ENCODE assay signal across 26 cellular contexts in genomic region chr2:112977559-112978056, GRCh38. TPM values are rescaled to one million over a fixed set of nuclear protein-coding genes. Genes with fewer than 3 reads are reported as not detected.
DNase-seq lines count a peak whose midpoint lies in the region; ATAC-seq, FAIRE-seq and TF ChIP-seq lines count a peak whose summit lies in the region.
"Had no signal": no experiment of that assay in that cellular context is flagged by ENCODE, and none has a peak within 500 bp of the region (broad histone marks: within the 10 kb centered on the region; RNA-seq: fewer than 3 reads in every experiment).

Gene IL36G (plus strand): TSS chr2:112978006. CDS start chr2:112978639, 633 bp downstream.

- H3K27me3 ChIP-seq in mammary epithelial cell (ENCODE audit: insufficient read depth, low read length) (no peaks in the 10 kb centered on the region), GM12878 (replicated peaks in 1 of 2; ENCODE audit: control insufficient read depth in 2 of 2, insufficient read depth in 2 of 2, low read length in 1 of 2) (no peaks in the 10 kb centered on the region; a peak in 1 of 4 replicates), keratinocyte (ENCODE audit: control insufficient read depth, extremely low read depth, insufficient read depth, low read length) (no peaks in the 10 kb centered on the region), right lobe of liver (no peaks in the 10 kb centered on the region)
- H3K27me3 ChIP-seq: BLaER1 had no signal

- in situ Hi-C loops in mammary epithelial cell (cut with MboI; ENCODE audit: low sequenced_read_pairs in 2 of 2) (no loop called here), GM12878 (cut with MboI) (no loop called here)

- no peak within 1 kb of the TSS for H3K4me3 ChIP-seq in mammary epithelial cell (replicated peaks in 1 of 3; ENCODE audit: insufficient read depth in 1 of 3, low read depth in 2 of 3, low read length in 3 of 3)
- no peak within 1 kb of the TSS for H3K4me3 ChIP-seq in GM12878
- H3K4me3 ChIP-seq in keratinocyte (ENCODE audit: control insufficient read depth in 2 of 3, extremely low read depth in 1 of 3, insufficient read depth in 2 of 3, low read depth in 1 of 3, low read length in 3 of 3): peak within 1 kb of the TSS in 1 of 3 experiments; percentile 24
- H3K4me3 ChIP-seq in right lobe of liver: no peak within 1 kb of the TSS
- H3K4me3 ChIP-seq: BLaER1, HAP-1, PC-9, SJCRH30 had no signal

- 40% methylated on average over 7 of the region's 7 CpGs for WGBS in mammary epithelial cell (ENCODE audit: low coverage, missing lambda C conversion rate)
- WGBS in GM12878 (ENCODE audit: insufficient coverage, insufficient replicate concordance, low lambda C conversion rate, missing lambda C conversion rate): 7% methylated on average over 7 of the region's 7 CpGs
- 20% methylated on average over 2 of the region's 7 CpGs for WGBS in right lobe of liver (ENCODE audit: insufficient coverage, low coverage, low lambda C conversion rate, missing lambda C conversion rate)

- H3K27me3 Mint-ChIP-seq in MCF 10A (ENCODE audit: insufficient read depth, unreplicated experiment): peaks cover 11% of the 10 kb centered on the region

- H3K4me1 Mint-ChIP-seq in MCF 10A (ENCODE audit: insufficient read depth, unreplicated experiment): peaks cover 3% of the 10 kb centered on the region

- intact Hi-C loops in mammary epithelial cell (cut with micrococcal nuclease): no loop called here
- intact Hi-C loops in MCF 10A (cut with micrococcal nuclease): no loop called here
- intact Hi-C loops in GM12878 (cut with micrococcal nuclease; ENCODE audit: unreplicated experiment): no loop called here
- intact Hi-C loops in right lobe of liver (cut with DNase I): no loop called here

- H3K4me1 ChIP-seq in mammary epithelial cell (ENCODE audit: insufficient read depth, low read length) (peaks cover 21% of the 10 kb centered on the region), GM12878 (ENCODE audit: control insufficient read depth, insufficient read depth, low read length) (peaks cover 8% of the 10 kb centered on the region; the same call in 1 of the 2 replicates), keratinocyte (ENCODE audit: control insufficient read depth, extremely low read depth, insufficient read depth, low read length) (peaks cover 19% of the 10 kb centered on the region), right lobe of liver (no peaks in the 10 kb centered on the region)
- H3K4me1 ChIP-seq: BLaER1, HAP-1, SJCRH30 had no signal

- H3K27ac Mint-ChIP-seq in MCF 10A (ENCODE audit: low read depth, unreplicated experiment): no peak within 1 kb of the TSS

- no peaks in the 10 kb centered on the region for H3K9me1 ChIP-seq in keratinocyte (ENCODE audit: control insufficient read depth, extremely low read depth, insufficient read depth, low read length)

- H3K9me3 Mint-ChIP-seq in MCF 10A (ENCODE audit: unreplicated experiment): no peaks in the 10 kb centered on the region
- H3K9me3 Mint-ChIP-seq: CD4-positive, CD25-positive, alpha-beta regulatory T cell had no signal

- CTCF ChIA-PET in mammary epithelial cell (lab: Charles Lee; ENCODE audit: low non-redundant PET) (no interaction called here), MCF 10A (lab: Yijun Ruan, JAX) (interaction anchor here (0.7 to 1.0 kb wide), 2 partner anchors 35 to 36 kb away, joined by 3 to 4 read pairs; no protein-coding TSS in a partner anchor), GM12878 (lab: Yijun Ruan, JAX) (interaction anchor here (0.6 to 1.4 kb wide), 2 partner anchors 17 to 23 kb away, joined by 3 to 5 read pairs; no protein-coding TSS in a partner anchor)

- TF ChIP-seq POLR2A in GM12878 (IDR thresholded peaks at IDR 0.05; ENCODE audit: low read depth, low read length): no peak
- TF ChIP-seq POLR2A in right lobe of liver (IDR thresholded peaks at IDR 0.05): no peak

- peak; percentile 27 for ATAC-seq in GM12878
- ATAC-seq in right lobe of liver: no peak
- ATAC-seq: Right ventricle myocardium inferior had no signal

- H3K36me3 Mint-ChIP-seq in MCF 10A (ENCODE audit: insufficient read depth, unreplicated experiment): no peaks in the 10 kb centered on the region
- H3K36me3 Mint-ChIP-seq: CD4-positive, CD25-positive, alpha-beta regulatory T cell had no signal

- SMC1A ChIA-PET in GM12878 (lab: Charles Lee; ENCODE audit: uncharacterized antibody, unreplicated experiment): interaction anchor here (1.3 to 1.5 kb wide), 2 partner anchors 9 to 19 kb away, joined by 3 to 5 read pairs; no protein-coding TSS in a partner anchor

- no peak for TF ChIP-seq RAD21 in GM12878 (IDR thresholded peaks at IDR 0.05; ENCODE audit: insufficient read depth, low read depth, low read length)

- RAD21 ChIA-PET in GM12878 (lab: Charles Lee; ENCODE audit: unreplicated experiment): no interaction called here

- H3K36me3 ChIP-seq in mammary epithelial cell (ENCODE audit: insufficient read depth, low read length): no peaks in the 10 kb centered on the region
- H3K36me3 ChIP-seq in GM12878 (ENCODE audit: control insufficient read depth in 2 of 2, insufficient read depth in 2 of 2, low read length in 1 of 2): no peaks in the 10 kb centered on the region
- H3K36me3 ChIP-seq in keratinocyte (ENCODE audit: control insufficient read depth in 2 of 2, extremely low read depth in 1 of 2, insufficient read depth in 2 of 2, low read length in 2 of 2): no peaks in the 10 kb centered on the region
- no peaks in the 10 kb centered on the region for H3K36me3 ChIP-seq in right lobe of liver
- H3K36me3 ChIP-seq: BLaER1, HAP-1, SJCRH30 had no signal

- FAIRE-seq in GM12878 (lab: Jason Lieb, UNC): no peak
- peak; percentile 71 for FAIRE-seq in keratinocyte (lab: Jason Lieb, UNC)
- FAIRE-seq: A204.1 had no signal

- BruUV-seq in mammary epithelial cell (replicated peaks; lab: Mats Ljungman, UMichigan) (no TSS peak), MCF 10A (replicated peaks; lab: Mats Ljungman, UMichigan) (no TSS peak), GM12878 (replicated peaks; lab: Mats Ljungman, UMichigan) (no TSS peak)

- H4K20me1 ChIP-seq in mammary epithelial cell (ENCODE audit: insufficient read depth, low read length) (no peaks in the 10 kb centered on the region), GM12878 (ENCODE audit: control insufficient read depth, insufficient read depth) (no peaks in the 10 kb centered on the region), keratinocyte (ENCODE audit: control insufficient read depth, extremely low read depth, insufficient read depth, low read length) (no peaks in the 10 kb centered on the region)
- H4K20me1 ChIP-seq: BLaER1 had no signal

- H3K4me2 ChIP-seq in mammary epithelial cell (ENCODE audit: insufficient read depth, low read depth, low read length): no peak within 1 kb of the TSS
- H3K4me2 ChIP-seq in GM12878 (ENCODE audit: control insufficient read depth, insufficient read depth): no peak within 1 kb of the TSS
- H3K4me2 ChIP-seq in keratinocyte (ENCODE audit: control insufficient read depth, extremely low read depth, insufficient read depth, low read depth, low read length): peak within 1 kb of the TSS; percentile 36
- H3K4me2 ChIP-seq: BLaER1, PC-9 had no signal

- peak; percentile 87 for DNase-seq in mammary epithelial cell
- no peak for DNase-seq in MCF 10A (ENCODE audit: unreplicated experiment)
- DNase-seq in GM12878 (ENCODE audit: low read depth, low spot score): no peak
- no peak for DNase-seq in keratinocyte (ENCODE audit: low read depth, low spot score)
- no peak for DNase-seq in right lobe of liver
- no peak for DNase-seq in activated gamma-delta T cell (lab: John Stamatoyannopoulos, UW)
- no peak for DNase-seq in effector CD4-positive, alpha-beta T cell
- DNase-seq: CD4-positive, CD25-positive, alpha-beta regulatory T cell; DMS153; DND-41; GOT3; IMR-90; KG1; MM.1S; NCI-H2029; NCI-H446; NCI-H526; NCI-H82; NK-92 treated with Interleukin-12 subunit alpha and Interleukin-12 subunit beta, amount 100 ng/mL, for 24 hours; PC-9; SJCRH30 had no signal

- H3K27ac ChIP-seq in mammary epithelial cell (ENCODE audit: insufficient read depth, low read depth, low read length) (no peak within 1 kb of the TSS), GM12878 (ENCODE audit: control insufficient read depth, insufficient read depth) (no peak within 1 kb of the TSS), keratinocyte (ENCODE audit: control insufficient read depth, insufficient read depth, low read length) (no peak within 1 kb of the TSS), right lobe of liver (no peak within 1 kb of the TSS)
- H3K27ac ChIP-seq: BLaER1, PC-9, SJCRH30 had no signal

- POLR2A ChIA-PET in MCF 10A (lab: Yijun Ruan, JAX) (no interaction called here), GM12878 (lab: Charles Lee) (no interaction called here)

- H3K9ac ChIP-seq in mammary epithelial cell (ENCODE audit: insufficient read depth, low read length): no peak within 1 kb of the TSS
- H3K9ac ChIP-seq in GM12878 (ENCODE audit: control insufficient read depth, insufficient read depth, low read length): no peak within 1 kb of the TSS
- no peak within 1 kb of the TSS for H3K9ac ChIP-seq in keratinocyte (ENCODE audit: control insufficient read depth, extremely low read depth, insufficient read depth, low read length)
- H3K9ac ChIP-seq: BLaER1 had no signal

- peak within 1 kb of the TSS; percentile 5 for H2AFZ ChIP-seq in mammary epithelial cell (ENCODE audit: low read depth, low read length)
- no peak within 1 kb of the TSS for H2AFZ ChIP-seq in GM12878 (ENCODE audit: control insufficient read depth, low read depth, low read length)
- H2AFZ ChIP-seq in keratinocyte (ENCODE audit: control insufficient read depth, low read length): peak within 1 kb of the TSS; percentile 52
- H2AFZ ChIP-seq: PC-9 had no signal

- TF ChIP-seq CTCF in mammary epithelial cell (conservative IDR thresholded peaks at IDR 0.05 in 1 of 2, IDR thresholded peaks at IDR 0.05 in 1 of 2; ENCODE audit: extremely low read depth in 1 of 2, insufficient read depth in 1 of 2, low read depth in 1 of 2, low read length in 2 of 2) (no peak), MCF 10A (IDR thresholded peaks at IDR 0.05; ENCODE audit: unreplicated experiment) (no peak), GM12878 (IDR thresholded peaks at IDR 0.05 in 2 of 3, conservative IDR thresholded peaks at IDR 0.05 in 1 of 3; ENCODE audit: control insufficient read depth in 2 of 3, extremely low read depth in 1 of 3, insufficient read depth in 1 of 3, low read depth in 3 of 3, low read length in 3 of 3) (no peak), keratinocyte (optimal IDR thresholded peaks at IDR 0.05 in 1 of 3, IDR thresholded peaks at IDR 0.05 in 1 of 3, conservative IDR thresholded peaks at IDR 0.05 in 1 of 3; ENCODE audit: extremely low read depth in 1 of 3, insufficient read depth in 2 of 3, low read length in 3 of 3) (no peak), right lobe of liver (IDR thresholded peaks at IDR 0.05) (no peak)

- H3K4me3 Mint-ChIP-seq in MCF 10A (ENCODE audit: unreplicated experiment): no peak within 1 kb of the TSS
- H3K4me3 Mint-ChIP-seq: CD4-positive, CD25-positive, alpha-beta regulatory T cell had no signal

- H3K79me2 ChIP-seq in mammary epithelial cell (ENCODE audit: insufficient read depth, low read length): no peaks in the 10 kb centered on the region
- no peaks in the 10 kb centered on the region for H3K79me2 ChIP-seq in GM12878 (ENCODE audit: control insufficient read depth, insufficient read depth, low read length)
- no peaks in the 10 kb centered on the region for H3K79me2 ChIP-seq in keratinocyte (ENCODE audit: control insufficient read depth, insufficient read depth, low read length)

- H3K9me3 ChIP-seq in mammary epithelial cell (replicated peaks; ENCODE audit: insufficient read depth, low read length): no peaks in the 10 kb centered on the region
- H3K9me3 ChIP-seq in GM12878 (replicated peaks; ENCODE audit: control insufficient read depth, insufficient read depth, low read length): no peaks in the 10 kb centered on the region
- H3K9me3 ChIP-seq in keratinocyte (ENCODE audit: control insufficient read depth, low read depth, low read length): no peaks in the 10 kb centered on the region
- H3K9me3 ChIP-seq in right lobe of liver: no peaks in the 10 kb centered on the region
- H3K9me3 ChIP-seq: BLaER1, HAP-1, SJCRH30 had no signal

- dilution Hi-C loops in mammary epithelial cell (cut with HindIII; ENCODE audit: low sequenced_read_pairs): no loop called here
- dilution Hi-C loops in keratinocyte (cut with MboI; ENCODE audit: extremely low pct_ligation_motif_present, low sequenced_read_pairs): no loop called here

- no peak for TF ChIP-seq EP300 in GM12878 (IDR thresholded peaks at IDR 0.05; ENCODE audit: borderline replicate concordance in 1 of 2, control insufficient read depth in 1 of 2, low read depth in 2 of 2, low read length in 2 of 2)

RNA-seq across cellular contexts. Expression of gene IL36G, which starts in this region (rescaled TPM):
- total RNA-seq in mammary epithelial cell (1 to 10 TPM in 1 of 2 donors, not detected in 1; 1.9 TPM), MCF 10A (2022) (not detected in 2 replicates), GM12878 (2014; rRNA removed) (not detected in 2 replicates), GM12878 (2014; rRNA removed; fragmentation: Illumina TruSeq; extraction: Trizol) (not detected in 2 replicates), GM12878 (2021) (not detected in 2 replicates), right lobe of liver (not detected)
- polyA plus RNA-seq in mammary epithelial cell (1.4 TPM), GM12878 (2011; rRNA removed) (0.17 TPM in 1 of 2 replicates, not detected in the other), GM12878 (2014; fragmentation: Illumina TruSeq; extraction: Trizol) (not detected in 2 replicates), GM12878 (2014; fragmentation: Nextera tagmentation; extraction: Ambion mirVana) (under 1 TPM in 1 of 2 experiments, not detected in 1; 0.10 TPM), GM12878 (2014; rRNA removed) (0.37 TPM in 1 of 2 replicates, not detected in the other), GM12878 (2016; fragmentation: Nextera tagmentation; extraction: Ambion mirVana) (not detected), keratinocyte (8.0 to 62.8 TPM (median 20.2 TPM) in 3 replicates)
- polyA minus RNA-seq in mammary epithelial cell (not detected), keratinocyte (0.56 to 27.8 TPM (median 5.7 TPM) in 3 replicates)
- total RNA-seq in GM12878 (2013; cell fraction: nucleolus; rRNA removed): not detected in 2 replicates
- polyA plus RNA-seq in GM12878 (2011; ENCODE audit: low read depth): not detected
- not detected in 2 replicates for polyA plus RNA-seq in GM12878 (2011; cell fraction: cytosol; rRNA removed)
- 0.26 and 0.79 TPM in 2 replicates for polyA plus RNA-seq in GM12878 (2011; cell fraction: nucleus; rRNA removed)
- 0.13 TPM in 1 of 2 replicates, not detected in the other for polyA plus RNA-seq in GM12878 (2012)
- not detected in 2 replicates for polyA minus RNA-seq in GM12878 (2011; rRNA and poly(A)+ RNA removed)
- polyA minus RNA-seq in GM12878 (2011; cell fraction: cytosol; rRNA and poly(A)+ RNA removed): not detected in 2 replicates
- not detected in 2 replicates for polyA minus RNA-seq in GM12878 (2011; cell fraction: nucleus; rRNA and poly(A)+ RNA removed)
- polyA plus RNA-seq in keratinocyte (2011; ENCODE audit: low read depth): 14.2 TPM
- 8.3 and 21.5 TPM in 2 replicates for polyA plus RNA-seq in keratinocyte (2011; cell fraction: cytosol; rRNA removed)
- polyA plus RNA-seq in keratinocyte (2011; cell fraction: nucleus; rRNA removed): 44.1 and 55.0 TPM in 2 replicates
- polyA plus RNA-seq in keratinocyte (2012; ENCODE audit: low replicate concordance): 7.0 and 30.8 TPM in 2 replicates
- polyA minus RNA-seq in keratinocyte (2011; cell fraction: cytosol; rRNA and poly(A)+ RNA removed): 9.8 TPM
- 13.3 and 16.3 TPM in 2 replicates for polyA minus RNA-seq in keratinocyte (2011; cell fraction: nucleus; rRNA and poly(A)+ RNA removed)
- total RNA-seq: CD4-positive, CD25-positive, alpha-beta regulatory T cell; IMR-90; PC-9; Right ventricle myocardium inferior; SJCRH30 had no signal
- polyA plus RNA-seq: AG04450; CD4-positive, CD25-positive, alpha-beta regulatory T cell; IMR-90 had no signal

Comparison
In these comparisons a context has a peak if more than half of its experiments do, and no peak if none do; other contexts are left out.
1. Peak in ATAC-seq in GM12878; RNA of the gene not detected or under 1 TPM.